ENCODE assay signal across 1 cellular context in genomic region chr17:29569245-29569950, GRCh38.
TF ChIP-seq lines count a peak whose summit lies in the region.

No MANE protein-coding gene starts in this region.

TF ChIP-seq in HEK293, 187 proteins besides CTCF, POLR2A, EP300 and RAD21 (continued from another document):
- TF ChIP-seq ZNF785 (tag by site-specific recombination; IDR thresholded peaks at IDR 0.05) (no peak), ZBTB20 (tag by site-specific recombination; IDR thresholded peaks at IDR 0.05) (peak; percentile 63; the same call in 1 of the 2 replicates), ZBTB17 (tag by site-specific recombination; IDR thresholded peaks at IDR 0.05) (peak; percentile 76; the same call in 1 of the 2 replicates), GLI4 (tag by site-specific recombination; IDR thresholded peaks at IDR 0.05) (no peak), ZNF394 (tag by site-specific recombination; IDR thresholded peaks at IDR 0.05; ENCODE audit: borderline replicate concordance) (peak; percentile 27; the same call in 1 of the 2 replicates), ZNF501 (tag by site-specific recombination; IDR thresholded peaks at IDR 0.05) (no peak), KLF1 (tag by site-specific recombination; IDR thresholded peaks at IDR 0.05) (no peak), GLI2 (tag by site-specific recombination; IDR thresholded peaks at IDR 0.05; ENCODE audit: borderline replicate concordance, low read depth) (no peak), ZSCAN16 (tag by site-specific recombination; IDR thresholded peaks at IDR 0.05) (no peak), PRDM4 (tag by site-specific recombination; IDR thresholded peaks at IDR 0.05) (no peak), ZNF654 (tag by site-specific recombination; IDR thresholded peaks at IDR 0.05; ENCODE audit: low read depth) (no peak)
- TF ChIP-seq, protein P1, sequence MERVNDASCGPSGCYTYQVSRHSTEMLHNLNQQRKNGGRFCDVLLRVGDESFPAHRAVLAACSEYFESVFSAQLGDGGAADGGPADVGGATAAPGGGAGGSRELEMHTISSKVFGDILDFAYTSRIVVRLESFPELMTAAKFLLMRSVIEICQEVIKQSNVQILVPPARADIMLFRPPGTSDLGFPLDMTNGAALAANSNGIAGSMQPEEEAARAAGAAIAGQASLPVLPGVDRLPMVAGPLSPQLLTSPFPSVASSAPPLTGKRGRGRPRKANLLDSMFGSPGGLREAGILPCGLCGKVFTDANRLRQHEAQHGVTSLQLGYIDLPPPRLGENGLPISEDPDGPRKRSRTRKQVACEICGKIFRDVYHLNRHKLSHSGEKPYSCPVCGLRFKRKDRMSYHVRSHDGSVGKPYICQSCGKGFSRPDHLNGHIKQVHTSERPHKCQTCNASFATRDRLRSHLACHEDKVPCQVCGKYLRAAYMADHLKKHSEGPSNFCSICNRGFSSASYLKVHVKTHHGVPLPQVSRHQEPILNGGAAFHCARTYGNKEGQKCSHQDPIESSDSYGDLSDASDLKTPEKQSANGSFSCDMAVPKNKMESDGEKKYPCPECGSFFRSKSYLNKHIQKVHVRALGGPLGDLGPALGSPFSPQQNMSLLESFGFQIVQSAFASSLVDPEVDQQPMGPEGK (tag by site-specific recombination; IDR thresholded peaks at IDR 0.05): no peak
- TF ChIP-seq, protein P2, sequence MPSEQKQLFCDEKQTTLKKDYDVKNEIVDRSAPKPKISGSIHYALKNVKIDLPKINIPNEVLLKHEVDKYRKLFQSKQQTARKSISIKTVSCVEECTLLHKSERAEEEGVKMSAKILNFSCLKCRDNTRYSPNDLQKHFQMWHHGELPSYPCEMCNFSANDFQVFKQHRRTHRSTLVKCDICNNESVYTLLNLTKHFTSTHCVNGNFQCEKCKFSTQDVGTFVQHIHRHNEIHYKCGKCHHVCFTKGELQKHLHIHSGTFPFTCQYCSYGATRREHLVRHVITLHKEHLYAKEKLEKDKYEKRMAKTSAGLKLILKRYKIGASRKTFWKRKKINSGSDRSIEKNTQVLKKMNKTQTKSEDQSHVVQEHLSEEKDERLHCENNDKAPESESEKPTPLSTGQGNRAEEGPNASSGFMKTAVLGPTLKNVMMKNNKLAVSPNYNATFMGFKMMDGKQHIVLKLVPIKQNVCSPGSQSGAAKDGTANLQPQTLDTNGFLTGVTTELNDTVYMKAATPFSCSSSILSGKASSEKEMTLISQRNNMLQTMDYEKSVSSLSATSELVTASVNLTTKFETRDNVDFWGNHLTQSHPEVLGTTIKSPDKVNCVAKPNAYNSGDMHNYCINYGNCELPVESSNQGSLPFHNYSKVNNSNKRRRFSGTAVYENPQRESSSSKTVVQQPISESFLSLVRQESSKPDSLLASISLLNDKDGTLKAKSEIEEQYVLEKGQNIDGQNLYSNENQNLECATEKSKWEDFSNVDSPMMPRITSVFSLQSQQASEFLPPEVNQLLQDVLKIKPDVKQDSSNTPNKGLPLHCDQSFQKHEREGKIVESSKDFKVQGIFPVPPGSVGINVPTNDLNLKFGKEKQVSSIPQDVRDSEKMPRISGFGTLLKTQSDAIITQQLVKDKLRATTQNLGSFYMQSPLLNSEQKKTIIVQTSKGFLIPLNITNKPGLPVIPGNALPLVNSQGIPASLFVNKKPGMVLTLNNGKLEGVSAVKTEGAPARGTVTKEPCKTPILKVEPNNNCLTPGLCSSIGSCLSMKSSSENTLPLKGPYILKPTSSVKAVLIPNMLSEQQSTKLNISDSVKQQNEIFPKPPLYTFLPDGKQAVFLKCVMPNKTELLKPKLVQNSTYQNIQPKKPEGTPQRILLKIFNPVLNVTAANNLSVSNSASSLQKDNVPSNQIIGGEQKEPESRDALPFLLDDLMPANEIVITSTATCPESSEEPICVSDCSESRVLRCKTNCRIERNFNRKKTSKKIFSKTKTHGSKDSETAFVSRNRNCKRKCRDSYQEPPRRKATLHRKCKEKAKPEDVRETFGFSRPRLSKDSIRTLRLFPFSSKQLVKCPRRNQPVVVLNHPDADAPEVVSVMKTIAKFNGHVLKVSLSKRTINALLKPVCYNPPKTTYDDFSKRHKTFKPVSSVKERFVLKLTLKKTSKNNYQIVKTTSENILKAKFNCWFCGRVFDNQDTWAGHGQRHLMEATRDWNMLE (tag by site-specific recombination; conservative IDR thresholded peaks at IDR 0.05; ENCODE audit: low read depth): no peak
- TF ChIP-seq, protein P3, sequence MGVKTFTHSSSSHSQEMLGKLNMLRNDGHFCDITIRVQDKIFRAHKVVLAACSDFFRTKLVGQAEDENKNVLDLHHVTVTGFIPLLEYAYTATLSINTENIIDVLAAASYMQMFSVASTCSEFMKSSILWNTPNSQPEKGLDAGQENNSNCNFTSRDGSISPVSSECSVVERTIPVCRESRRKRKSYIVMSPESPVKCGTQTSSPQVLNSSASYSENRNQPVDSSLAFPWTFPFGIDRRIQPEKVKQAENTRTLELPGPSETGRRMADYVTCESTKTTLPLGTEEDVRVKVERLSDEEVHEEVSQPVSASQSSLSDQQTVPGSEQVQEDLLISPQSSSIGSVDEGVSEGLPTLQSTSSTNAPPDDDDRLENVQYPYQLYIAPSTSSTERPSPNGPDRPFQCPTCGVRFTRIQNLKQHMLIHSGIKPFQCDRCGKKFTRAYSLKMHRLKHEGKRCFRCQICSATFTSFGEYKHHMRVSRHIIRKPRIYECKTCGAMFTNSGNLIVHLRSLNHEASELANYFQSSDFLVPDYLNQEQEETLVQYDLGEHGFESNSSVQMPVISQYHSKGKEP (tag by site-specific recombination; IDR thresholded peaks at IDR 0.05): no peak
